ENCODE assay signal across 1 cellular context in genomic region chr1:8562881-8563865, GRCh38.
TF ChIP-seq lines count a peak whose summit lies in the region.

No MANE protein-coding gene starts in this region.

TF ChIP-seq in SK-N-SH treated with all-trans-retinoic acid at 6 μM for 48 hours, 23 proteins besides CTCF, POLR2A, EP300 and RAD21 (continued from another document):
- TF ChIP-seq, protein P1, sequence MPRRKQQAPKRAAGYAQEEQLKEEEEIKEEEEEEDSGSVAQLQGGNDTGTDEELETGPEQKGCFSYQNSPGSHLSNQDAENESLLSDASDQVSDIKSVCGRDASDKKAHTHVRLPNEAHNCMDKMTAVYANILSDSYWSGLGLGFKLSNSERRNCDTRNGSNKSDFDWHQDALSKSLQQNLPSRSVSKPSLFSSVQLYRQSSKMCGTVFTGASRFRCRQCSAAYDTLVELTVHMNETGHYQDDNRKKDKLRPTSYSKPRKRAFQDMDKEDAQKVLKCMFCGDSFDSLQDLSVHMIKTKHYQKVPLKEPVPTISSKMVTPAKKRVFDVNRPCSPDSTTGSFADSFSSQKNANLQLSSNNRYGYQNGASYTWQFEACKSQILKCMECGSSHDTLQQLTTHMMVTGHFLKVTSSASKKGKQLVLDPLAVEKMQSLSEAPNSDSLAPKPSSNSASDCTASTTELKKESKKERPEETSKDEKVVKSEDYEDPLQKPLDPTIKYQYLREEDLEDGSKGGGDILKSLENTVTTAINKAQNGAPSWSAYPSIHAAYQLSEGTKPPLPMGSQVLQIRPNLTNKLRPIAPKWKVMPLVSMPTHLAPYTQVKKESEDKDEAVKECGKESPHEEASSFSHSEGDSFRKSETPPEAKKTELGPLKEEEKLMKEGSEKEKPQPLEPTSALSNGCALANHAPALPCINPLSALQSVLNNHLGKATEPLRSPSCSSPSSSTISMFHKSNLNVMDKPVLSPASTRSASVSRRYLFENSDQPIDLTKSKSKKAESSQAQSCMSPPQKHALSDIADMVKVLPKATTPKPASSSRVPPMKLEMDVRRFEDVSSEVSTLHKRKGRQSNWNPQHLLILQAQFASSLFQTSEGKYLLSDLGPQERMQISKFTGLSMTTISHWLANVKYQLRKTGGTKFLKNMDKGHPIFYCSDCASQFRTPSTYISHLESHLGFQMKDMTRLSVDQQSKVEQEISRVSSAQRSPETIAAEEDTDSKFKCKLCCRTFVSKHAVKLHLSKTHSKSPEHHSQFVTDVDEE (CRISPR knock-in tag; IDR thresholded peaks at IDR 0.05): no peak
- TF ChIP-seq ZNF565 (CRISPR knock-in tag; conservative IDR thresholded peaks at IDR 0.05; ENCODE audit: low read depth): no peak
- no peak for TF ChIP-seq PPARA (CRISPR knock-in tag; IDR thresholded peaks at IDR 0.05; ENCODE audit: borderline replicate concordance)
- TF ChIP-seq POU6F1 (CRISPR knock-in tag; IDR thresholded peaks at IDR 0.05; ENCODE audit: borderline replicate concordance, low read depth): no peak
- TF ChIP-seq ZC3H10 (CRISPR knock-in tag; IDR thresholded peaks at IDR 0.05): no peak
- TF ChIP-seq TOX (CRISPR knock-in tag; IDR thresholded peaks at IDR 0.05; ENCODE audit: borderline replicate concordance): no peak
- TF ChIP-seq RARB (CRISPR knock-in tag; IDR thresholded peaks at IDR 0.05): no peak
